In the genomic region with DNA sequence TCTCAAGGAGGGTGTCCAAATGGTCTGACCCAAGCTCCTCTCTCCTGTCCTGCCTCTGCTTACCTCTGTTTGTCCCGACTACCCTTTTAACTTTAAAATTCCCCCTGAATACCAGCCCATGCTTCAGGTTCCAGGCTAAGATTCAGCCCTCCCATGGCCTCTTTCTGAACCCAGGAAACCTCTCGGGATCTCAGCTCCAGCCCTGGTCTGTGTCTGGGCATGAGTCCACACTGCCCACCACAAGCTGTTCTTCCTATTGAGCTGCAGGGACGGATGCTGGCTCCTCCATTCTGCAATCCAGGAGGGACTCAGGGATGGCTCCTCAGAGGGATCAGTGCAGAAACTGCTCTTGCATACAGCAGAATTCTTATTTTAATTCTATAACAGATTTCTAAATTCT, we compare ENCODE assay signal across 33 cellular contexts.
"Had no signal": no experiment of that assay in that cellular context is flagged by ENCODE, and none has a peak within 500 bp of the region (broad histone marks: within the 10 kb centered on the region; RNA-seq: fewer than 3 reads in every experiment).

No MANE protein-coding gene starts in this region.

- H3K27me3 ChIP-seq: adrenal gland, body of pancreas, brain microvascular endothelial cell, breast epithelium had no signal

- H3K4me1 ChIP-seq: adrenal gland, body of pancreas, breast epithelium had no signal

- H3K27ac ChIP-seq: adrenal gland, body of pancreas, brain microvascular endothelial cell, breast epithelium, VCaP had no signal

- DNase-seq: activated B cell treated with CpG ODN at 0.5 μM for 24 hours; activated CD4-positive, alpha-beta memory T cell treated with anti-CD3 and anti-CD28 coated beads for 36 hours; activated CD4-positive, alpha-beta T cell treated with anti-CD3 and anti-CD28 coated beads for 4 hours; activated CD4-positive, alpha-beta T cell treated with anti-CD3 and anti-CD28 coated beads, Interleukin-2, amount 10 ng/mL, durations not matched to agents 24 days and 14 days; activated CD4-positive, alpha-beta T cell treated with anti-CD3 and anti-CD28 coated beads, Interleukin-2, amount 50 U/mL, for 1 hour; activated CD4-positive, alpha-beta T cell treated with anti-CD3 and anti-CD28 coated beads, Interleukin-2, amount 50 U/mL, for 4 hours; activated CD4-positive, CD25-positive, alpha-beta regulatory T cell treated with anti-CD3 and anti-CD28 coated beads, Interleukin-2, amount 50 U/mL, for 72 hours; activated CD8-positive, alpha-beta memory T cell treated with anti-CD3 and anti-CD28 coated beads, Interleukin-2, amount 50 U/mL, for 4 hours; activated CD8-positive, alpha-beta T cell treated with anti-CD3 and anti-CD28 coated beads for 36 hours; activated effector memory CD4-positive, alpha-beta T cell treated with anti-CD3 and anti-CD28 coated beads, Interleukin-2, amount 50 U/mL, for 16 hours; activated gamma-delta T cell treated with Interleukin-2 at 50 U/mL for 16 hours; activated naive CD4-positive, alpha-beta T cell; activated naive CD4-positive, alpha-beta T cell treated with anti-CD3 and anti-CD28 coated beads for 36 hours; activated naive CD4-positive, alpha-beta T cell treated with anti-CD3 and anti-CD28 coated beads, Interleukin-2, amount 50 U/mL, for 16 hours; activated naive CD8-positive, alpha-beta T cell treated with anti-CD3 and anti-CD28 coated beads for 36 hours; activated T-cell treated with anti-CD3 and anti-CD28 coated beads for 4 hours; activated T-cell treated with anti-CD3 and anti-CD28 coated beads, Interleukin-2, amount 50 U/mL, for 1 hour; activated T-cell treated with anti-CD3 and anti-CD28 coated beads, Interleukin-2, amount 50 U/mL, for 4 hours; activated T-cell treated with anti-CD3 and anti-CD28 coated beads, Interleukin-2, amount 50 U/mL, for 72 hours; adrenal gland; amniotic stem cell; aorta; body of pancreas; brain microvascular endothelial cell; central memory CD4-positive, alpha-beta T cell; SW 1271; T-helper 1 cell; T-helper 2 cell; T-helper 9 cell had no signal

- H3K36me3 ChIP-seq: adrenal gland, brain microvascular endothelial cell, breast epithelium had no signal

- H3K4me3 ChIP-seq: adrenal gland, body of pancreas, breast epithelium had no signal

- H3K9me3 ChIP-seq: adrenal gland, body of pancreas had no signal

- ATAC-seq: activated CD8-positive, alpha-beta T cell treated with anti-CD3 and anti-CD28 coated beads for 36 hours; activated naive CD4-positive, alpha-beta T cell treated with anti-CD3 and anti-CD28 coated beads, Interleukin-2, amount 50 U/mL, for 72 hours; activated T-cell treated with anti-CD3 and anti-CD28 coated beads, Interleukin-2, amount 50 U/mL, for 4 hours; activated T-cell treated with anti-CD3 and anti-CD28 coated beads, Interleukin-2, amount 50 U/mL, for 72 hours; activated T-helper 17 cell treated with anti-CD3 and anti-CD28 coated beads, Interleukin-2, amount 50 U/mL, for 72 hours; body of pancreas had no signal
